In the genomic region with DNA sequence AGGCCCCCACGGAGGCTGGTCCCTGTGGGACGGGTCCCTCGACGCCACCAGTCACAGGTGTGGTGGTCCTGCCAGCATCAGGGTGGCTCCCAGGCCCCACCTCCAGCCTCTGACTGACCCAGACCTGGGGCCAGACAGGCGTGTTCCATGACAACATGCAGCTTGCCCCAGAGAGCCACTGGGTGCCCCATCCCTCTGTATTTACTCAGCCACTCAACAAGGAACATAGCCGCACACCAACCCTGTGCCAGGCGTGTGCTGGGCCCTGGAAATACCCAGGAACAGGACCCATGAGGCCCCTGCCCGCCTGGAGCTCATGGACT, we compare ENCODE assay signal across 20 cellular contexts.
"Had no signal": no experiment of that assay in that cellular context is flagged by ENCODE, and none has a peak within 500 bp of the region (broad histone marks: within the 10 kb centered on the region; RNA-seq: fewer than 3 reads in every experiment).

No MANE protein-coding gene starts in this region.

- H3K4me3 ChIP-seq: esophagus squamous epithelium, psoas muscle, right lobe of liver, suprapubic skin, thyroid gland, upper lobe of left lung had no signal

- H3K9ac ChIP-seq: parathyroid adenoma had no signal

- H3K36me3 ChIP-seq: esophagus squamous epithelium, right lobe of liver, suprapubic skin, thyroid gland, upper lobe of left lung had no signal

- H3K9me3 ChIP-seq: esophagus squamous epithelium, psoas muscle, right lobe of liver, suprapubic skin, thyroid gland, upper lobe of left lung had no signal

- ATAC-seq: effector memory CD8-positive, alpha-beta T cell; naive thymus-derived CD8-positive, alpha-beta T cell; psoas muscle; right lobe of liver; stimulated activated effector memory CD8-positive, alpha-beta T cell treated with anti-CD3 and anti-CD28 coated beads, Interleukin-12 subunit alpha, Interleukin-12 subunit beta, amount 100 ng/mL, for 72 hours; stimulated activated naive CD8-positive, alpha-beta T cell treated with anti-CD3 and anti-CD28 coated beads, Interleukin-15, Interleukin-2, amounts not matched to agents 100 U/mL and 50 U/mL, for 24 hours had no signal

- FAIRE-seq: colon, keratinocyte had no signal

- H2AFZ ChIP-seq: parathyroid adenoma had no signal

- DNase-seq: cerebellar nuclear complex; effector memory CD8-positive, alpha-beta T cell; esophagus squamous epithelium; foreskin fibroblast; immature natural killer cell; naive thymus-derived CD8-positive, alpha-beta T cell; psoas muscle; retina; stimulated activated CD4-positive, alpha-beta T cell treated with anti-CD3 and anti-CD28 coated beads, Interleukin-4, amount 100 ng/mL, for 1 hour; stimulated activated CD8-positive, alpha-beta memory T cell treated with anti-CD3 and anti-CD28 coated beads, Interleukin-4, amount 100 ng/mL, for 48 hours; stimulated activated naive CD8-positive, alpha-beta T cell treated with anti-CD3 and anti-CD28 coated beads, Interleukin-15, Interleukin-2, amounts not matched to agents 100 U/mL and 50 U/mL, for 24 hours; thyroid gland had no signal

- H3K27me3 ChIP-seq: right lobe of liver, thyroid gland, upper lobe of left lung had no signal

- H3K4me1 ChIP-seq: parathyroid adenoma, psoas muscle, suprapubic skin, thyroid gland, upper lobe of left lung had no signal

- H3K27ac ChIP-seq: epithelial cell of prostate, esophagus squamous epithelium, parathyroid adenoma, psoas muscle, right lobe of liver, suprapubic skin, thyroid gland, upper lobe of left lung had no signal
